Comparison of ENCODE assay signal across 13 cellular contexts in genomic region chr16:81265658-81266451, GRCh38. TPM values are rescaled to one million over a fixed set of nuclear protein-coding genes. Genes with fewer than 3 reads are reported as not detected.
DNase-seq lines count a peak whose midpoint lies in the region; ATAC-seq and TF ChIP-seq lines count a peak whose summit lies in the region.
"Had no signal": no experiment of that assay in that cellular context is flagged by ENCODE, and none has a peak within 500 bp of the region (broad histone marks: within the 10 kb centered on the region; RNA-seq: fewer than 3 reads in every experiment).

No MANE protein-coding gene starts in this region.

- peak; percentile 16; the same call in 1 of the 2 replicates for ATAC-seq in HCT116
- ATAC-seq in GM19324 (IDR thresholded peaks at IDR 0.05; ENCODE audit: low FRiP score, unreplicated experiment), result no peak
- ATAC-seq in HG03135 (IDR thresholded peaks at IDR 0.05; ENCODE audit: unreplicated experiment), result no peak
- ATAC-seq in HG03439 (IDR thresholded peaks at IDR 0.05; ENCODE audit: unreplicated experiment), result no peak
- ATAC-seq: CD8-positive, alpha-beta T cell; GM12878 had no signal

- H3K4me3 ChIP-seq in HCT116 (replicated peaks in 1 of 2; ENCODE audit: low read depth in 1 of 2, low read length in 2 of 2) (no peak overlapping the region), colonic mucosa (no peak overlapping the region), retinal pigment epithelial cell (ENCODE audit: low read length) (no peak overlapping the region)
- H3K4me3 ChIP-seq: GM12878 had no signal

- no peaks in the 10 kb centered on the region for H3K9me3 ChIP-seq in HCT116 (ENCODE audit: control insufficient read depth in 1 of 2, insufficient read depth in 1 of 2, low read depth in 1 of 2, low read length in 2 of 2)
- H3K9me3 ChIP-seq in colonic mucosa, result no peaks in the 10 kb centered on the region

- CTCF ChIA-PET in HCT116 (lab: Charles Lee), result no interaction called here

- RAD21 ChIA-PET in HCT116 (lab: Charles Lee; ENCODE audit: low non-redundant PET in 1 of 2, low total read pairs in 2 of 2, uncharacterized antibody in 2 of 2, unreplicated experiment in 2 of 2), result no interaction called here

- H3K27ac ChIP-seq in HCT116 (ENCODE audit: low read depth, low read length), result no peak overlapping the region
- H3K27ac ChIP-seq in colonic mucosa, result peak overlapping the region; percentile 83

- no peaks in the 10 kb centered on the region for H3K36me3 ChIP-seq in HCT116 (ENCODE audit: control insufficient read depth in 1 of 2, insufficient read depth in 2 of 2, low read length in 2 of 2)
- no peaks in the 10 kb centered on the region for H3K36me3 ChIP-seq in colonic mucosa

- DNase-seq in HCT116 (ENCODE audit: low read depth, low spot score) (no peak), colonic mucosa (peak; percentile 87), inferior parietal cortex (ENCODE audit: extremely low spot score) (peak; percentile 31), retinal pigment epithelial cell (ENCODE audit: low read depth) (peak; percentile 14)
- DNase-seq in stimulated activated naive CD4-positive, alpha-beta T cell treated with Interleukin-2 at 50 U/mL for 16 hours (lab: John Stamatoyannopoulos, UW), result no peak
- DNase-seq: CD8-positive, alpha-beta T cell; KG1; NCI-H526 had no signal

- TF ChIP-seq CTCF in HCT116 (IDR thresholded peaks at IDR 0.05 in 2 of 3, conservative IDR thresholded peaks at IDR 0.05 in 1 of 3; ENCODE audit: borderline replicate concordance in 1 of 3, insufficient read depth in 1 of 3, low read depth in 2 of 3, low read length in 2 of 3), result no peak
- no peak for TF ChIP-seq CTCF in colonic mucosa (IDR thresholded peaks at IDR 0.05)
- TF ChIP-seq CTCF in retinal pigment epithelial cell (conservative IDR thresholded peaks at IDR 0.05; ENCODE audit: low read depth, low read length), result no peak

- POLR2A ChIA-PET in HCT116 (lab: Charles Lee), result no interaction called here

- no peaks in the 10 kb centered on the region for H3K79me2 ChIP-seq in HCT116 (ENCODE audit: insufficient read depth, low read length)

- H4K20me1 ChIP-seq in HCT116 (ENCODE audit: insufficient read depth), result no peaks in the 10 kb centered on the region

- H3K9me2 ChIP-seq in HCT116 (ENCODE audit: insufficient read depth), result no peaks in the 10 kb centered on the region

- TF ChIP-seq POLR2A in HCT116 (IDR thresholded peaks at IDR 0.05; ENCODE audit: borderline replicate concordance, extremely low read depth, insufficient read depth, insufficient read length), result no peak

- H3K4me2 ChIP-seq in HCT116 (ENCODE audit: low read length), result no peak overlapping the region

- peaks cover 0 to 15% of the 10 kb centered on the region in 2 experiments; a peak in 2 of 4 replicates for H3K4me1 ChIP-seq in HCT116 (ENCODE audit: control insufficient read depth in 1 of 2, insufficient read depth in 2 of 2, low read length in 2 of 2)
- H3K4me1 ChIP-seq in colonic mucosa, result no peaks in the 10 kb centered on the region

- no peak overlapping the region for H2AFZ ChIP-seq in HCT116 (ENCODE audit: low read depth, low read length, poor library complexity, severe bottlenecking)

- H3K27me3 ChIP-seq in HCT116 (ENCODE audit: insufficient read depth, low read length) (no peaks in the 10 kb centered on the region), colonic mucosa (no peaks in the 10 kb centered on the region)

- no peak for TF ChIP-seq RAD21 in HCT116 (IDR thresholded peaks at IDR 0.05; ENCODE audit: low read depth)

- BruUV-seq in HCT116 (replicated peaks; lab: Mats Ljungman, UMichigan), result no TSS peak

- intact Hi-C loops in HCT116 (cut with micrococcal nuclease), result no loop called here
- intact Hi-C loops in colonic mucosa (cut with DNase I), result loop anchor here (10.0 kb wide), 1 partner anchor 49 kb away; the partner anchor contains the start of gene GAN

- no peak overlapping the region for H3K9ac ChIP-seq in HCT116 (ENCODE audit: low read length)
- H3K9ac ChIP-seq in colonic mucosa (ENCODE audit: low read depth in 2 of 2, low read length in 2 of 2), result peak overlapping the region in 1 of 2 donors; percentile 86

TF ChIP-seq in HCT116, 20 proteins besides CTCF, POLR2A, EP300 and RAD21:
- TF ChIP-seq ELF1 (IDR thresholded peaks at IDR 0.05; ENCODE audit: borderline replicate concordance, low read depth) (no peak), CBX3 (IDR thresholded peaks at IDR 0.05; ENCODE audit: low read depth) (no peak), POLR2AphosphoS5 (IDR thresholded peaks at IDR 0.05; ENCODE audit: low read depth, low read length) (no peak), TCF7L2 (IDR thresholded peaks at IDR 0.05; ENCODE audit: borderline replicate concordance, extremely low read depth, insufficient read depth, insufficient read length) (no peak), YY1 (IDR thresholded peaks at IDR 0.05; ENCODE audit: extremely low read depth, insufficient replicate concordance, low read depth, low read length) (no peak), FOSL1 (IDR thresholded peaks at IDR 0.05; ENCODE audit: low read depth) (no peak), SP1 (IDR thresholded peaks at IDR 0.05; ENCODE audit: low read depth) (no peak), SIN3A (IDR thresholded peaks at IDR 0.05; ENCODE audit: low read depth) (no peak), ZBTB33 (IDR thresholded peaks at IDR 0.05; ENCODE audit: extremely low read depth, insufficient replicate concordance, low read length) (no peak), ZNF274 (IDR thresholded peaks at IDR 0.05; ENCODE audit: low read depth, low read length) (no peak), CEBPB (IDR thresholded peaks at IDR 0.05; ENCODE audit: low read depth) (no peak)

RNA-seq across cellular contexts. Expression of gene BCO1, which starts 27.4 kb away (rescaled TPM):
- not detected for total RNA-seq in HCT116 (2021; ENCODE audit: unreplicated experiment)
- not detected in 2 replicates for polyA plus RNA-seq in HCT116 (2012)
- 1 to 10 TPM; 2.1 to 6.1 TPM for total RNA-seq in colonic mucosa
- total RNA-seq: CD8-positive, alpha-beta T cell; GM12878; T-helper 2 cell treated with Interferon-gamma antibody and Interleukin-4, amounts not matched to agents 100 ng/mL and 5 ng/mL, for 36 hours had no signal

RNA-seq across cellular contexts. Expression of gene GAN, which starts 48.9 kb away (rescaled TPM):
- total RNA-seq in HCT116 (2021; ENCODE audit: unreplicated experiment) (22.5 TPM), colonic mucosa (10 to 100 TPM; 13.6 to 21.5 TPM)
- 3.7 and 4.4 TPM in 2 replicates for polyA plus RNA-seq in HCT116 (2012)

Comparison
In these comparisons a context has a peak if more than half of its experiments do, and no peak if none do; other contexts are left out.
1. DNase-seq: peak in colonic mucosa (single experiment), inferior parietal cortex (single experiment) and retinal pigment epithelial cell (single experiment); none in HCT116 (single experiment) and stimulated activated naive CD4-positive, alpha-beta T cell treated with Interleukin-2 at 50 U/mL for 16 hours (single experiment).